ENCODE assay signal across 8 cellular contexts in genomic region chr15:78739996-78740903, GRCh38.
DNase-seq lines count a peak whose midpoint lies in the region; ATAC-seq lines count a peak whose summit lies in the region.

No MANE protein-coding gene starts in this region.

- H3K4me3 Mint-ChIP-seq in immature natural killer cell = no peak overlapping the region
- H3K4me3 Mint-ChIP-seq in stimulated activated memory B cell treated with anti-CD40 and anti-IgM and Interleukin-4, amounts not matched to agents 10 μg/mL and 1 μg/mL and 100 μg/mL, for 72 hours = no peak overlapping the region

- no peaks in the 10 kb centered on the region for H3K9me3 Mint-ChIP-seq in activated naive CD4-positive, alpha-beta T cell treated with anti-CD3 and anti-CD28 coated beads, Interleukin-2, amount 50 U/mL, for 72 hours
- no peaks in the 10 kb centered on the region for H3K9me3 Mint-ChIP-seq in immature natural killer cell
- H3K9me3 Mint-ChIP-seq in stimulated activated memory B cell treated with anti-CD40 and anti-IgM and Interleukin-4, amounts not matched to agents 10 μg/mL and 1 μg/mL and 100 μg/mL, for 72 hours = no peaks in the 10 kb centered on the region

- peak; percentile 31 for DNase-seq in DMS114 treated with DMSO at 0.1 percent for 48 hours (lab: John Stamatoyannopoulos, UW; ENCODE audit: unreplicated experiment)
- DNase-seq in OCI-M1 (lab: John Stamatoyannopoulos, UW) = peak; percentile 88
- peak in 1 of 2 donors; percentile 66 for DNase-seq in activated naive CD4-positive, alpha-beta T cell treated with anti-CD3 and anti-CD28 coated beads, Interleukin-2, amount 50 U/mL, for 72 hours (ENCODE audit: low spot score in 2 of 2)
- DNase-seq in immature natural killer cell = peak in 2 of 3 donors; percentile 15 to 22
- no peak for DNase-seq in Ammon's horn (ENCODE audit: low spot score)

- peak; percentile 57 for ATAC-seq in HG02642 (IDR thresholded peaks at IDR 0.05; ENCODE audit: poor library complexity, unreplicated experiment)
- ATAC-seq in activated naive CD4-positive, alpha-beta T cell treated with anti-CD3 and anti-CD28 coated beads, Interleukin-2, amount 50 U/mL, for 72 hours = peak; percentile 69 to 77
- ATAC-seq in stimulated activated memory B cell treated with anti-CD40 and anti-IgM and Interleukin-4, amounts not matched to agents 10 μg/mL and 1 μg/mL and 100 μg/mL, for 72 hours = peak; percentile 84
- no peak for ATAC-seq in GM21360 (IDR thresholded peaks at IDR 0.05; ENCODE audit: unreplicated experiment)

- H3K27ac Mint-ChIP-seq in activated naive CD4-positive, alpha-beta T cell treated with anti-CD3 and anti-CD28 coated beads, Interleukin-2, amount 50 U/mL, for 72 hours = no peak overlapping the region
- H3K27ac Mint-ChIP-seq in immature natural killer cell = no peak overlapping the region
- peak overlapping the region; percentile 8 for H3K27ac Mint-ChIP-seq in stimulated activated memory B cell treated with anti-CD40 and anti-IgM and Interleukin-4, amounts not matched to agents 10 μg/mL and 1 μg/mL and 100 μg/mL, for 72 hours

- peaks cover 0 to 1% of the 10 kb centered on the region in 2 donors for H3K4me1 Mint-ChIP-seq in immature natural killer cell
- peaks cover 16% of the 10 kb centered on the region for H3K4me1 Mint-ChIP-seq in stimulated activated memory B cell treated with anti-CD40 and anti-IgM and Interleukin-4, amounts not matched to agents 10 μg/mL and 1 μg/mL and 100 μg/mL, for 72 hours

- peaks cover 0 to 11% (median 2%) of the 10 kb centered on the region in 3 donors for H3K27me3 Mint-ChIP-seq in immature natural killer cell (ENCODE audit: low read depth in 3 of 3)
- H3K27me3 Mint-ChIP-seq in stimulated activated memory B cell treated with anti-CD40 and anti-IgM and Interleukin-4, amounts not matched to agents 10 μg/mL and 1 μg/mL and 100 μg/mL, for 72 hours = peaks cover 26% of the 10 kb centered on the region

- no peaks in the 10 kb centered on the region for H3K36me3 Mint-ChIP-seq in activated naive CD4-positive, alpha-beta T cell treated with anti-CD3 and anti-CD28 coated beads, Interleukin-2, amount 50 U/mL, for 72 hours
- no peaks in the 10 kb centered on the region for H3K36me3 Mint-ChIP-seq in immature natural killer cell
- no peaks in the 10 kb centered on the region for H3K36me3 Mint-ChIP-seq in stimulated activated memory B cell treated with anti-CD40 and anti-IgM and Interleukin-4, amounts not matched to agents 10 μg/mL and 1 μg/mL and 100 μg/mL, for 72 hours
